Comparison of ENCODE assay signal across 21 cellular contexts in the genomic region with DNA sequence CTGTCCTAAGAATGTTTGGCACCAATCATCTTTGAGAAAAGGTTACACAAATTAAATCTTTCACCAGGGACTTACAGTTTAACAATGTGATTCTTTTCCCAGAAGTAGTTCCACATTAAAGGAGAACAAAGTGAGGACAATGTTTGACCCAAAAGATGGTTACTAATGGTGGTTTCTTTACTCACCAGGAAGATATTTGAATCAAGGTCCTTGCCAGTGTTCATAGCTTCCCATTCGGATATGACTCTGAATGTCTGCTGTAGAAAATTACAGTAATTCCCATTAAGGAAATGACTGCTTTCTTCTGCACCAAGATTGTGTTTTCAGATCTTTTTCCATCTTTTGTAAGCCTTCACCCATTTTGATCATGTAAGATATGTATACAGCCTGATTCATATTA.
DNase-seq lines count a peak whose midpoint lies in the region; ATAC-seq and TF ChIP-seq lines count a peak whose summit lies in the region.
"Had no signal": no experiment of that assay in that cellular context is flagged by ENCODE, and none has a peak within 500 bp of the region (broad histone marks: within the 10 kb centered on the region; RNA-seq: fewer than 3 reads in every experiment).

No MANE protein-coding gene starts in this region.

- H3K27ac Mint-ChIP-seq in stimulated activated effector memory CD8-positive, alpha-beta T cell treated with anti-CD3 and anti-CD28 coated beads, Interleukin-12 subunit alpha, Interleukin-12 subunit beta, amount 100 ng/mL, for 72 hours, result no peak overlapping the region
- H3K27ac Mint-ChIP-seq: CD14-positive monocyte; T-helper 1 cell treated with Interleukin-12 subunit alpha and Interleukin-12 subunit beta and Interleukin-4 antibody, amounts not matched to agents 30 μg/mL and 1 μg/mL, for 36 hours had no signal

- H3K4me1 Mint-ChIP-seq in stimulated activated effector memory CD8-positive, alpha-beta T cell treated with anti-CD3 and anti-CD28 coated beads, Interleukin-12 subunit alpha, Interleukin-12 subunit beta, amount 100 ng/mL, for 72 hours, result no peaks in the 10 kb centered on the region
- H3K4me1 Mint-ChIP-seq: CD14-positive monocyte had no signal

- H3K9me3 Mint-ChIP-seq in stimulated activated effector memory CD8-positive, alpha-beta T cell treated with anti-CD3 and anti-CD28 coated beads, Interleukin-12 subunit alpha, Interleukin-12 subunit beta, amount 100 ng/mL, for 72 hours, result no peaks in the 10 kb centered on the region
- H3K9me3 Mint-ChIP-seq: nephron; T-helper 1 cell treated with Interleukin-12 subunit alpha and Interleukin-12 subunit beta and Interleukin-4 antibody, amounts not matched to agents 30 μg/mL and 1 μg/mL, for 36 hours had no signal

- TF ChIP-seq CTCF in SK-N-SH (IDR thresholded peaks at IDR 0.05), result no peak
- TF ChIP-seq CTCF in fibroblast of lung (conservative IDR thresholded peaks at IDR 0.05 in 1 of 2, IDR thresholded peaks at IDR 0.05 in 1 of 2; ENCODE audit: low read depth in 1 of 2, low read length in 2 of 2), result no peak
- TF ChIP-seq CTCF in smooth muscle cell (IDR thresholded peaks at IDR 0.05; ENCODE audit: borderline replicate concordance, insufficient read depth, poor library complexity, severe bottlenecking), result no peak
- TF ChIP-seq CTCF in GM20000 (IDR thresholded peaks at IDR 0.05; ENCODE audit: extremely low read depth, missing control alignments), result no peak

- POLR2A ChIA-PET in SK-N-SH (lab: Yijun Ruan, JAX), result no interaction called here

- H3K79me2 ChIP-seq in SK-N-SH (ENCODE audit: insufficient read depth) (no peaks in the 10 kb centered on the region), fibroblast of lung (ENCODE audit: control insufficient read depth, insufficient read depth, low read length) (no peaks in the 10 kb centered on the region), smooth muscle cell (ENCODE audit: low read depth) (no peaks in the 10 kb centered on the region)

- H3K4me2 ChIP-seq in SK-N-SH, result peak overlapping the region; percentile 12; the same call in 1 of the 2 replicates
- H3K4me2 ChIP-seq in fibroblast of lung (ENCODE audit: extremely low read depth, insufficient read depth, low read length), result no peak overlapping the region
- no peak overlapping the region for H3K4me2 ChIP-seq in smooth muscle cell

- H3K9me3 ChIP-seq in SK-N-SH, result no peaks in the 10 kb centered on the region
- no peaks in the 10 kb centered on the region for H3K9me3 ChIP-seq in fibroblast of lung (ENCODE audit: control insufficient read depth, insufficient read depth, low read depth, low read length)
- H3K9me3 ChIP-seq in smooth muscle cell (replicated peaks; ENCODE audit: low read depth), result no peaks in the 10 kb centered on the region
- H3K9me3 ChIP-seq: thoracic aorta had no signal

- H3K9ac ChIP-seq in SK-N-SH (peak overlapping the region; percentile 28; the same call in 1 of the 2 replicates), fibroblast of lung (ENCODE audit: insufficient read depth, low read length) (no peak overlapping the region), smooth muscle cell (ENCODE audit: low read depth) (no peak overlapping the region)

- ATAC-seq in SK-N-SH treated with all-trans-retinoic acid at 6 μM for 48 hours, result no peak
- ATAC-seq in stimulated activated effector memory CD8-positive, alpha-beta T cell treated with anti-CD3 and anti-CD28 coated beads, Interleukin-12 subunit alpha, Interleukin-12 subunit beta, amount 100 ng/mL, for 72 hours, result no peak
- ATAC-seq: Right ventricle myocardium inferior had no signal

- no peak overlapping the region for H3K4me3 Mint-ChIP-seq in stimulated activated effector memory CD8-positive, alpha-beta T cell treated with anti-CD3 and anti-CD28 coated beads, Interleukin-12 subunit alpha, Interleukin-12 subunit beta, amount 100 ng/mL, for 72 hours
- H3K4me3 Mint-ChIP-seq: CD14-positive monocyte; nephron; T-helper 1 cell treated with Interleukin-12 subunit alpha and Interleukin-12 subunit beta and Interleukin-4 antibody, amounts not matched to agents 30 μg/mL and 1 μg/mL, for 36 hours had no signal

- no peak for TF ChIP-seq RAD21 in SK-N-SH (IDR thresholded peaks at IDR 0.05; ENCODE audit: low read length)

- CTCF ChIA-PET in SK-N-SH (lab: Yijun Ruan, JAX), result no interaction called here

- TF ChIP-seq EP300 in SK-N-SH (IDR thresholded peaks at IDR 0.05; ENCODE audit: borderline replicate concordance in 1 of 2, low read depth in 1 of 2, low read length in 1 of 2), result peak in 1 of 2 experiments; percentile 41; a peak in 1 of 4 replicates

- no peak for DNase-seq in SK-N-SH
- peak; percentile 56 for DNase-seq in RPMI7951 (ENCODE audit: low read depth)
- DNase-seq in fibroblast of lung (ENCODE audit: low read depth in 2 of 2), result peak; percentile 28 to 93
- no peak for DNase-seq in smooth muscle cell (lab: John Stamatoyannopoulos, UW; ENCODE audit: unreplicated experiment)
- DNase-seq in GM20000 (ENCODE audit: low spot score), result no peak
- DNase-seq in stimulated activated effector memory CD8-positive, alpha-beta T cell treated with anti-CD3 and anti-CD28 coated beads, Interleukin-12 subunit alpha, Interleukin-12 subunit beta, amount 100 ng/mL, for 72 hours (ENCODE audit: low spot score in 2 of 2), result no peak
- DNase-seq in stimulated activated CD4-positive, alpha-beta T cell treated with anti-CD3 and anti-CD28 coated beads, Interleukin-1b, Interleukin-23, amount 100 ng/mL, for 48 hours, result no peak
- DNase-seq: activated naive CD4-positive, alpha-beta T cell treated with anti-CD3 and anti-CD28 coated beads, Interleukin-2, amount 50 U/mL, for 16 hours; caudate nucleus; DMS53; NCI-H187; NCI-H446; posterior cingulate gyrus had no signal

- H3K27ac ChIP-seq in SK-N-SH (ENCODE audit: low read depth in 2 of 2, low read length in 1 of 2) (peak overlapping the region in 1 of 2 experiments; percentile 83; a peak in 2 of 4 replicates), fibroblast of lung (ENCODE audit: insufficient read depth, low read length) (no peak overlapping the region), smooth muscle cell (ENCODE audit: low read depth) (peak overlapping the region; percentile 53)
- H3K27ac ChIP-seq: 22Rv1, thoracic aorta, VCaP had no signal

- peaks cover 15% of the 10 kb centered on the region for H3F3A ChIP-seq in SK-N-SH (replicated peaks; ENCODE audit: insufficient read depth)
- no peaks in the 10 kb centered on the region for H3F3A ChIP-seq in smooth muscle cell (ENCODE audit: low read depth)

- no peaks in the 10 kb centered on the region for H3K36me3 ChIP-seq in SK-N-SH (replicated peaks in 1 of 2; ENCODE audit: control insufficient read depth in 1 of 2, insufficient read depth in 2 of 2, low read length in 1 of 2)
- H3K36me3 ChIP-seq in fibroblast of lung (ENCODE audit: control insufficient read depth, insufficient read depth, low read length), result no peaks in the 10 kb centered on the region
- no peaks in the 10 kb centered on the region for H3K36me3 ChIP-seq in smooth muscle cell (ENCODE audit: low read depth)
- H3K36me3 ChIP-seq: thoracic aorta had no signal

- H3K27me3 ChIP-seq in SK-N-SH (ENCODE audit: insufficient read depth) (no peaks in the 10 kb centered on the region), fibroblast of lung (ENCODE audit: control insufficient read depth, insufficient read depth, low read length) (no peaks in the 10 kb centered on the region), smooth muscle cell (ENCODE audit: low read depth) (no peaks in the 10 kb centered on the region)

- no peaks in the 10 kb centered on the region for H3K9me2 ChIP-seq in SK-N-SH

- WGBS in SK-N-SH (ENCODE audit: low lambda C conversion rate), result 12% methylated on average over 1 of the region's 1 CpG
- WGBS in smooth muscle cell (ENCODE audit: low lambda C conversion rate), result 62% methylated on average over 1 of the region's 1 CpG

- H3K36me3 Mint-ChIP-seq in stimulated activated effector memory CD8-positive, alpha-beta T cell treated with anti-CD3 and anti-CD28 coated beads, Interleukin-12 subunit alpha, Interleukin-12 subunit beta, amount 100 ng/mL, for 72 hours, result no peaks in the 10 kb centered on the region
- H3K36me3 Mint-ChIP-seq: CD14-positive monocyte had no signal

- H3K4me1 ChIP-seq in SK-N-SH (ENCODE audit: control insufficient read depth in 1 of 2, insufficient read depth in 2 of 2, low read depth in 1 of 2, low read length in 1 of 2), result peaks cover 0 to 15% of the 10 kb centered on the region in 2 experiments; a peak in 3 of 4 replicates
- H3K4me1 ChIP-seq in fibroblast of lung (ENCODE audit: control insufficient read depth, extremely low read depth, insufficient read depth, low read length), result peaks cover 8% of the 10 kb centered on the region
- H3K4me1 ChIP-seq in smooth muscle cell (ENCODE audit: low read depth), result no peaks in the 10 kb centered on the region

- H2AFZ ChIP-seq in SK-N-SH (ENCODE audit: low read depth) (peak overlapping the region; percentile 28; the same call in 1 of the 2 replicates), fibroblast of lung (ENCODE audit: low read length) (peak overlapping the region; percentile 8), smooth muscle cell (ENCODE audit: low read depth) (no peak overlapping the region)

- H3K4me3 ChIP-seq in SK-N-SH (ENCODE audit: low read depth in 2 of 2, low read length in 1 of 2) (no peak overlapping the region), fibroblast of lung (replicated peaks in 1 of 4; ENCODE audit: control extremely low read depth in 1 of 4, insufficient read depth in 1 of 4, low read depth in 3 of 4, low read length in 4 of 4) (no peak overlapping the region), smooth muscle cell (no peak overlapping the region)
- H3K4me3 ChIP-seq: thoracic aorta had no signal

- H4K20me1 ChIP-seq in SK-N-SH (ENCODE audit: insufficient read depth) (no peaks in the 10 kb centered on the region), fibroblast of lung (ENCODE audit: control insufficient read depth, extremely low read depth, insufficient read depth, low read length) (no peaks in the 10 kb centered on the region), smooth muscle cell (ENCODE audit: low read depth) (no peaks in the 10 kb centered on the region)

TF ChIP-seq in SK-N-SH, 30 proteins besides CTCF, POLR2A, EP300 and RAD21 (continues in another document):
- peak; percentile 4; the same call in 1 of the 2 replicates for TF ChIP-seq NFIC (IDR thresholded peaks at IDR 0.05; ENCODE audit: borderline replicate concordance)

TF ChIP-seq in SK-N-SH treated with all-trans-retinoic acid at 6 μM for 48 hours, 23 proteins besides CTCF, POLR2A, EP300 and RAD21 (continues in another document):
- TF ChIP-seq ZFP30 (CRISPR knock-in tag; IDR thresholded peaks at IDR 0.05) (no peak), RARB (CRISPR knock-in tag; IDR thresholded peaks at IDR 0.05) (no peak), TCF4 (CRISPR knock-in tag; IDR thresholded peaks at IDR 0.05; ENCODE audit: borderline replicate concordance) (no peak)

Comparison
In these comparisons a context has a peak if more than half of its experiments do, and no peak if none do; other contexts are left out.
1. DNase-seq: peak in RPMI7951 (single experiment) and fibroblast of lung (2 of 2); none in SK-N-SH (single experiment), smooth muscle cell (single experiment), GM20000 (single experiment), stimulated activated effector memory CD8-positive, alpha-beta T cell treated with anti-CD3 and anti-CD28 coated beads, Interleukin-12 subunit alpha, Interleukin-12 subunit beta, amount 100 ng/mL, for 72 hours (0 of 2) and stimulated activated CD4-positive, alpha-beta T cell treated with anti-CD3 and anti-CD28 coated beads, Interleukin-1b, Interleukin-23, amount 100 ng/mL, for 48 hours (single experiment).